In genomic region chr10:74008212-74008731, GRCh38 we compare ENCODE assay signal across 1 cellular context.
TF ChIP-seq lines count a peak whose summit lies in the region.

No MANE protein-coding gene starts in this region.

TF ChIP-seq in HEK293, 187 proteins besides CTCF, POLR2A, EP300 and RAD21 (continued from another document):
- peak; percentile 62; the same call in 1 of the 2 replicates for TF ChIP-seq ZNF692 (tag by site-specific recombination; IDR thresholded peaks at IDR 0.05)
- no peak for TF ChIP-seq ZNF416 (tag by site-specific recombination; IDR thresholded peaks at IDR 0.05)
- TF ChIP-seq PRDM6 (tag by site-specific recombination; IDR thresholded peaks at IDR 0.05), result peak; percentile 79
- no peak for TF ChIP-seq ZNF211 (tag by site-specific recombination; IDR thresholded peaks at IDR 0.05; ENCODE audit: low read depth)
- TF ChIP-seq PRDM10 (tag by site-specific recombination; IDR thresholded peaks at IDR 0.05), result 0 out of 2 replicates have a peak, but pooled peaks have one; percentile 32
- no peak for TF ChIP-seq ZNF19 (tag by site-specific recombination; IDR thresholded peaks at IDR 0.05; ENCODE audit: low read depth)
- no peak for TF ChIP-seq ZNF488 (tag by site-specific recombination; IDR thresholded peaks at IDR 0.05)
- no peak for TF ChIP-seq GLI4 (tag by site-specific recombination; IDR thresholded peaks at IDR 0.05)
- no peak for TF ChIP-seq HIC1 (tag by site-specific recombination; IDR thresholded peaks at IDR 0.05)
- no peak for TF ChIP-seq ZNF580 (tag by site-specific recombination; IDR thresholded peaks at IDR 0.05)
- TF ChIP-seq PRDM1 (tag by site-specific recombination; IDR thresholded peaks at IDR 0.05), result peak; percentile 65; the same call in 1 of the 2 replicates
- TF ChIP-seq ZNF302 (tag by site-specific recombination; IDR thresholded peaks at IDR 0.05; ENCODE audit: low read depth), result no peak
- no peak for TF ChIP-seq ZNF837 (tag by site-specific recombination; IDR thresholded peaks at IDR 0.05)
- no peak for TF ChIP-seq ZBTB1 (tag by site-specific recombination; IDR thresholded peaks at IDR 0.05)
- TF ChIP-seq ZEB2 (tag by site-specific recombination; IDR thresholded peaks at IDR 0.05), result peak; percentile 65; the same call in 1 of the 2 replicates
- TF ChIP-seq ZIC2 (tag by site-specific recombination; IDR thresholded peaks at IDR 0.05), result no peak
- no peak for TF ChIP-seq ELK4 (IDR thresholded peaks at IDR 0.05; ENCODE audit: borderline replicate concordance, low read depth, low read length)
- 0 out of 2 replicates have a peak, but pooled peaks have one; percentile 21 for TF ChIP-seq ZFP69B (tag by site-specific recombination; IDR thresholded peaks at IDR 0.05)
- no peak for TF ChIP-seq OSR2 (tag by site-specific recombination; IDR thresholded peaks at IDR 0.05)
- no peak for TF ChIP-seq ZNF549 (tag by site-specific recombination; IDR thresholded peaks at IDR 0.05)
